12 cellular contexts compared by ENCODE assay signal in genomic region chr10:60441515-60441914, GRCh38. TPM values are rescaled to one million over a fixed set of nuclear protein-coding genes. Genes with fewer than 3 reads are reported as not detected.
DNase-seq lines count a peak whose midpoint lies in the region; ATAC-seq and TF ChIP-seq lines count a peak whose summit lies in the region.
"Had no signal": no experiment of that assay in that cellular context is flagged by ENCODE, and none has a peak within 500 bp of the region (broad histone marks: within the 10 kb centered on the region; RNA-seq: fewer than 3 reads in every experiment).

No MANE protein-coding gene starts in this region.

- H3K9me2 ChIP-seq in PC-3 (replicated peaks; ENCODE audit: low read length) = no peaks in the 10 kb centered on the region

- ATAC-seq in heart left ventricle (no peak), PC-3 (no peak), HG02981 (IDR thresholded peaks at IDR 0.05; ENCODE audit: unreplicated experiment) (no peak)
- ATAC-seq in stimulated activated naive CD8-positive, alpha-beta T cell treated with anti-CD3 and anti-CD28 coated beads, Interleukin-15, Interleukin-2, amounts not matched to agents 100 U/mL and 50 U/mL, for 24 hours = no peak
- ATAC-seq: activated naive CD8-positive, alpha-beta T cell treated with anti-CD3 and anti-CD28 coated beads, Interleukin-2, amount 50 U/mL, for 24 hours had no signal

- no TSS peak for BruUV-seq in PC-3 (replicated peaks; lab: Mats Ljungman, UMichigan)

- DNase-seq in left ventricle myocardium inferior (no peak), heart left ventricle (no peak), PC-3 (peak; percentile 71), epithelial cell of esophagus (ENCODE audit: low read depth) (peak; percentile 34), COLO668 (lab: John Stamatoyannopoulos, UW; ENCODE audit: unreplicated experiment) (no peak)
- DNase-seq in stimulated activated naive CD8-positive, alpha-beta T cell treated with anti-CD3 and anti-CD28 coated beads, Interleukin-15, Interleukin-2, amounts not matched to agents 100 U/mL and 50 U/mL, for 24 hours = no peak
- no peak for DNase-seq in stimulated activated CD4-positive, alpha-beta T cell treated with anti-CD3 and anti-CD28 coated beads, Interleukin-12 subunit alpha, Interleukin-12 subunit beta, amount 100 ng/mL, for 4 hours
- DNase-seq: activated naive CD8-positive, alpha-beta T cell treated with anti-CD3 and anti-CD28 coated beads, Interleukin-2, amount 50 U/mL, for 24 hours; DMS79 treated with DMSO at 0.1 percent for 48 hours; NCI-H187 treated with DMSO at 0.1 percent for 48 hours had no signal

- intact Hi-C loops in left ventricle myocardium inferior (cut with micrococcal nuclease) = no loop called here
- intact Hi-C loops in heart left ventricle (cut with DNase I) = loop anchor here in 1 of 10 donors (10.0 kb wide), 1 partner anchor 103 kb away; no protein-coding TSS in a partner anchor
- intact Hi-C loops in PC-3 (cut with micrococcal nuclease) = loop anchor here (1.0 kb wide), 1 partner anchor 203 kb away; no protein-coding TSS in a partner anchor

- H2AFZ ChIP-seq in PC-3 (ENCODE audit: low read length) = no peak overlapping the region
- H2AFZ ChIP-seq: parathyroid adenoma had no signal

- H3K27ac ChIP-seq in left ventricle myocardium inferior (replicated peaks) (no peak overlapping the region), heart left ventricle (no peak overlapping the region), PC-3 (ENCODE audit: low read length) (no peak overlapping the region)
- H3K27ac ChIP-seq: parathyroid adenoma had no signal

- no peaks in the 10 kb centered on the region for H3F3A ChIP-seq in PC-3 (ENCODE audit: low read length, unreplicated experiment)

- H3K4me1 ChIP-seq in left ventricle myocardium inferior (peaks cover 10% of the 10 kb centered on the region), heart left ventricle (peaks cover 0 to 11% (median 5%) of the 10 kb centered on the region in 12 donors), PC-3 (ENCODE audit: insufficient read depth, low read length) (peaks cover 20% of the 10 kb centered on the region)
- H3K4me1 ChIP-seq: parathyroid adenoma had no signal

- H3K79me2 ChIP-seq in PC-3 (ENCODE audit: low read length) = no peaks in the 10 kb centered on the region
- H3K79me2 ChIP-seq: parathyroid adenoma had no signal

- H3K9ac ChIP-seq in PC-3 (ENCODE audit: low read length) = no peak overlapping the region
- H3K9ac ChIP-seq: parathyroid adenoma had no signal

- 63 to 73% (median 71%) methylated on average over 1 of the region's 1 CpG for WGBS in heart left ventricle, 4 donors

- no peak for TF ChIP-seq POLR2A in heart left ventricle (IDR thresholded peaks at IDR 0.05)

- H4K20me1 ChIP-seq in PC-3 (ENCODE audit: low read length) = no peaks in the 10 kb centered on the region

- peak; percentile 38 for TF ChIP-seq CTCF in left ventricle myocardium inferior (IDR thresholded peaks at IDR 0.05; ENCODE audit: borderline replicate concordance)
- TF ChIP-seq CTCF in heart left ventricle (IDR thresholded peaks at IDR 0.05) = peak in 5 of 12 donors; percentile 11 to 33 (median 32)
- peak; percentile 81 for TF ChIP-seq CTCF in PC-3 (conservative IDR thresholded peaks at IDR 0.05; ENCODE audit: low read depth, low read length)
- TF ChIP-seq CTCF in epithelial cell of esophagus (IDR thresholded peaks at IDR 0.05; ENCODE audit: insufficient read depth, low read depth, low read length, missing control alignments) = peak; percentile 8

- no peak overlapping the region for H3K4me2 ChIP-seq in PC-3 (ENCODE audit: low read length)

- H3K9me3 ChIP-seq in left ventricle myocardium inferior (replicated peaks) = no peaks in the 10 kb centered on the region
- H3K9me3 ChIP-seq in heart left ventricle = no peaks in the 10 kb centered on the region
- no peaks in the 10 kb centered on the region for H3K9me3 ChIP-seq in PC-3 (ENCODE audit: low read length)

- CTCF ChIA-PET in PC-3 (lab: Charles Lee) = interaction anchor here (0.6 to 1.0 kb wide), 6 partner anchors 21 to 749 kb away, joined by 3 to 9 read pairs (median 4); no protein-coding TSS in a partner anchor

- H3K27me3 ChIP-seq in left ventricle myocardium inferior (ENCODE audit: low read depth) = no peaks in the 10 kb centered on the region
- H3K27me3 ChIP-seq in heart left ventricle = no peaks in the 10 kb centered on the region
- no peaks in the 10 kb centered on the region for H3K27me3 ChIP-seq in PC-3 (ENCODE audit: low read length)

- POLR2A ChIA-PET in PC-3 (lab: Charles Lee; ENCODE audit: unreplicated experiment) = no interaction called here

- H3K36me3 ChIP-seq in left ventricle myocardium inferior (no peaks in the 10 kb centered on the region), heart left ventricle (no peaks in the 10 kb centered on the region), PC-3 (ENCODE audit: low read depth, low read length) (no peaks in the 10 kb centered on the region)

- H3K4me3 ChIP-seq in left ventricle myocardium inferior (no peak overlapping the region), heart left ventricle (no peak overlapping the region), PC-3 (ENCODE audit: low read length) (no peak overlapping the region), epithelial cell of esophagus (ENCODE audit: low read length) (no peak overlapping the region)

RNA-seq across cellular contexts. Expression of gene ANK3, which starts 51.8 kb away (rescaled TPM):
- total RNA-seq in left ventricle myocardium inferior (179 TPM), heart left ventricle (100 to 1,000 TPM; 192 to 576 (median 242) TPM), PC-3 (2014; rRNA removed) (29.5 and 33.6 TPM in 2 replicates)
- polyA plus RNA-seq in heart left ventricle = 100 to 1,000 TPM in 1 of 2 donors, 10 to 100 TPM in 1; 33.8 to 136 TPM

Comparison
In these comparisons a context has a peak if more than half of its experiments do, and no peak if none do; other contexts are left out.
1. DNase-seq: peak in PC-3 (single experiment) and epithelial cell of esophagus (single experiment); none in left ventricle myocardium inferior (single experiment), heart left ventricle (0 of 5), COLO668 (single experiment), stimulated activated naive CD8-positive, alpha-beta T cell treated with anti-CD3 and anti-CD28 coated beads, Interleukin-15, Interleukin-2, amounts not matched to agents 100 U/mL and 50 U/mL, for 24 hours (single experiment) and stimulated activated CD4-positive, alpha-beta T cell treated with anti-CD3 and anti-CD28 coated beads, Interleukin-12 subunit alpha, Interleukin-12 subunit beta, amount 100 ng/mL, for 4 hours (single experiment).